10 cellular contexts compared by ENCODE assay signal in genomic region chr11:128731041-128731663, GRCh38. TPM values are rescaled to one million over a fixed set of nuclear protein-coding genes. Genes with fewer than 3 reads are reported as not detected.
DNase-seq lines count a peak whose midpoint lies in the region; ATAC-seq, FAIRE-seq and TF ChIP-seq lines count a peak whose summit lies in the region.
"Had no signal": no experiment of that assay in that cellular context is flagged by ENCODE, and none has a peak within 500 bp of the region (broad histone marks: within the 10 kb centered on the region; RNA-seq: fewer than 3 reads in every experiment).

No MANE protein-coding gene starts in this region.

- intact Hi-C loops in lower lobe of right lung (cut with DNase I), result no loop called here

- DNase-seq in HTR-8/SVneo (ENCODE audit: insufficient read length, low spot score), result no peak
- no peak for DNase-seq in lower lobe of right lung
- no peak for DNase-seq in upper lobe of left lung
- DNase-seq in GM03348 (ENCODE audit: low spot score), result no peak
- no peak for DNase-seq in foreskin melanocyte
- DNase-seq in GOT3 (lab: John Stamatoyannopoulos, UW), result no peak
- DNase-seq: stimulated activated CD4-positive, alpha-beta T cell treated with anti-CD3 and anti-CD28 coated beads, Interleukin-4, amount 100 ng/mL, for 4 hours had no signal

- TF ChIP-seq POLR2A in upper lobe of left lung (IDR thresholded peaks at IDR 0.05), result no peak

- H3K27me3 ChIP-seq in lower lobe of right lung (ENCODE audit: low read depth) (no peaks in the 10 kb centered on the region), upper lobe of left lung (no peaks in the 10 kb centered on the region)

- peak; percentile 28 for ATAC-seq in GM18520 (IDR thresholded peaks at IDR 0.05; ENCODE audit: unreplicated experiment)
- ATAC-seq in GM21515 (IDR thresholded peaks at IDR 0.05; ENCODE audit: unreplicated experiment), result peak; percentile 45
- peak in 1 of 2 donors; percentile 34 for ATAC-seq in lower lobe of right lung
- ATAC-seq in upper lobe of left lung (ENCODE audit: low FRiP score in 2 of 2), result no peak

- peaks cover 99% of the 10 kb centered on the region for H3K4me1 ChIP-seq in lower lobe of right lung
- peaks cover 81 to 92% (median 91%) of the 10 kb centered on the region in 4 donors for H3K4me1 ChIP-seq in upper lobe of left lung

- TF ChIP-seq CTCF in lower lobe of right lung (IDR thresholded peaks at IDR 0.05) (no peak), upper lobe of left lung (IDR thresholded peaks at IDR 0.05) (no peak)

- H3K9me3 ChIP-seq in lower lobe of right lung (no peaks in the 10 kb centered on the region), upper lobe of left lung (no peaks in the 10 kb centered on the region)

- peak; percentile 13 for FAIRE-seq in HTR-8/SVneo (lab: Jason Lieb, UNC)

- no peak overlapping the region for H3K4me3 ChIP-seq in lower lobe of right lung
- no peak overlapping the region for H3K4me3 ChIP-seq in upper lobe of left lung

- WGBS in upper lobe of left lung, 2 donors, result 50 to 54% methylated on average over 8 to 9 of the region's 9 CpGs

- H3K27ac ChIP-seq in lower lobe of right lung (peak overlapping the region; percentile 21), upper lobe of left lung (peak overlapping the region in 1 of 4 donors; percentile 4)
- H3K27ac ChIP-seq: epithelial cell of prostate had no signal

- H3K36me3 ChIP-seq in lower lobe of right lung (no peaks in the 10 kb centered on the region), upper lobe of left lung (no peaks in the 10 kb centered on the region)

- no peak for TF ChIP-seq EP300 in upper lobe of left lung (IDR thresholded peaks at IDR 0.05)

RNA-seq across cellular contexts. Expression of gene FLI1, which starts 37.3 kb away (rescaled TPM):
- total RNA-seq in lower lobe of right lung (64.2 TPM), upper lobe of left lung (10 to 100 TPM; 36.3 to 80.1 (median 54.4) TPM)

Comparison
In these comparisons a context has a peak if more than half of its experiments do, and no peak if none do; other contexts are left out.
1. ATAC-seq: peak in GM18520 (single experiment) and GM21515 (single experiment); none in upper lobe of left lung (0 of 2).